ENCODE assay signal across 2 cellular contexts in genomic region chr1:54495954-54496353, GRCh38.
TF ChIP-seq lines count a peak whose summit lies in the region.

No MANE protein-coding gene starts in this region.

TF ChIP-seq in HEK293, 187 proteins besides CTCF, POLR2A, EP300 and RAD21 (continued from another document):
- TF ChIP-seq, protein P1, sequence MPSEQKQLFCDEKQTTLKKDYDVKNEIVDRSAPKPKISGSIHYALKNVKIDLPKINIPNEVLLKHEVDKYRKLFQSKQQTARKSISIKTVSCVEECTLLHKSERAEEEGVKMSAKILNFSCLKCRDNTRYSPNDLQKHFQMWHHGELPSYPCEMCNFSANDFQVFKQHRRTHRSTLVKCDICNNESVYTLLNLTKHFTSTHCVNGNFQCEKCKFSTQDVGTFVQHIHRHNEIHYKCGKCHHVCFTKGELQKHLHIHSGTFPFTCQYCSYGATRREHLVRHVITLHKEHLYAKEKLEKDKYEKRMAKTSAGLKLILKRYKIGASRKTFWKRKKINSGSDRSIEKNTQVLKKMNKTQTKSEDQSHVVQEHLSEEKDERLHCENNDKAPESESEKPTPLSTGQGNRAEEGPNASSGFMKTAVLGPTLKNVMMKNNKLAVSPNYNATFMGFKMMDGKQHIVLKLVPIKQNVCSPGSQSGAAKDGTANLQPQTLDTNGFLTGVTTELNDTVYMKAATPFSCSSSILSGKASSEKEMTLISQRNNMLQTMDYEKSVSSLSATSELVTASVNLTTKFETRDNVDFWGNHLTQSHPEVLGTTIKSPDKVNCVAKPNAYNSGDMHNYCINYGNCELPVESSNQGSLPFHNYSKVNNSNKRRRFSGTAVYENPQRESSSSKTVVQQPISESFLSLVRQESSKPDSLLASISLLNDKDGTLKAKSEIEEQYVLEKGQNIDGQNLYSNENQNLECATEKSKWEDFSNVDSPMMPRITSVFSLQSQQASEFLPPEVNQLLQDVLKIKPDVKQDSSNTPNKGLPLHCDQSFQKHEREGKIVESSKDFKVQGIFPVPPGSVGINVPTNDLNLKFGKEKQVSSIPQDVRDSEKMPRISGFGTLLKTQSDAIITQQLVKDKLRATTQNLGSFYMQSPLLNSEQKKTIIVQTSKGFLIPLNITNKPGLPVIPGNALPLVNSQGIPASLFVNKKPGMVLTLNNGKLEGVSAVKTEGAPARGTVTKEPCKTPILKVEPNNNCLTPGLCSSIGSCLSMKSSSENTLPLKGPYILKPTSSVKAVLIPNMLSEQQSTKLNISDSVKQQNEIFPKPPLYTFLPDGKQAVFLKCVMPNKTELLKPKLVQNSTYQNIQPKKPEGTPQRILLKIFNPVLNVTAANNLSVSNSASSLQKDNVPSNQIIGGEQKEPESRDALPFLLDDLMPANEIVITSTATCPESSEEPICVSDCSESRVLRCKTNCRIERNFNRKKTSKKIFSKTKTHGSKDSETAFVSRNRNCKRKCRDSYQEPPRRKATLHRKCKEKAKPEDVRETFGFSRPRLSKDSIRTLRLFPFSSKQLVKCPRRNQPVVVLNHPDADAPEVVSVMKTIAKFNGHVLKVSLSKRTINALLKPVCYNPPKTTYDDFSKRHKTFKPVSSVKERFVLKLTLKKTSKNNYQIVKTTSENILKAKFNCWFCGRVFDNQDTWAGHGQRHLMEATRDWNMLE (tag by site-specific recombination; conservative IDR thresholded peaks at IDR 0.05; ENCODE audit: low read depth), result no peak
- TF ChIP-seq ZNF184 (tag by site-specific recombination; IDR thresholded peaks at IDR 0.05) (peak; percentile 93), GLIS2 (tag by site-specific recombination; IDR thresholded peaks at IDR 0.05) (no peak), SETDB1 (IDR thresholded peaks at IDR 0.05; ENCODE audit: insufficient read length, low read length) (no peak)

TF ChIP-seq in K562, 482 proteins besides CTCF, POLR2A, EP300 and RAD21 (continued from another document):
- TF ChIP-seq, protein P2, sequence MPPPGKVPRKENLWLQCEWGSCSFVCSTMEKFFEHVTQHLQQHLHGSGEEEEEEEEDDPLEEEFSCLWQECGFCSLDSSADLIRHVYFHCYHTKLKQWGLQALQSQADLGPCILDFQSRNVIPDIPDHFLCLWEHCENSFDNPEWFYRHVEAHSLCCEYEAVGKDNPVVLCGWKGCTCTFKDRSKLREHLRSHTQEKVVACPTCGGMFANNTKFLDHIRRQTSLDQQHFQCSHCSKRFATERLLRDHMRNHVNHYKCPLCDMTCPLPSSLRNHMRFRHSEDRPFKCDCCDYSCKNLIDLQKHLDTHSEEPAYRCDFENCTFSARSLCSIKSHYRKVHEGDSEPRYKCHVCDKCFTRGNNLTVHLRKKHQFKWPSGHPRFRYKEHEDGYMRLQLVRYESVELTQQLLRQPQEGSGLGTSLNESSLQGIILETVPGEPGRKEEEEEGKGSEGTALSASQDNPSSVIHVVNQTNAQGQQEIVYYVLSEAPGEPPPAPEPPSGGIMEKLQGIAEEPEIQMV (tag; conservative IDR thresholded peaks at IDR 0.05; ENCODE audit: low read depth), result peak; percentile 78
